37 cellular contexts compared by ENCODE assay signal in genomic region chr21:30988706-30989105, GRCh38. TPM values are rescaled to one million over a fixed set of nuclear protein-coding genes. Genes with fewer than 3 reads are reported as not detected.
"Had no signal": no experiment of that assay in that cellular context is flagged by ENCODE, and none has a peak within 500 bp of the region (broad histone marks: within the 10 kb centered on the region; RNA-seq: fewer than 3 reads in every experiment).

No MANE protein-coding gene starts in this region.

- ATAC-seq: activated CD4-positive, alpha-beta T cell treated with anti-CD3 and anti-CD28 coated beads for 36 hours; activated CD8-positive, alpha-beta memory T cell treated with anti-CD3 and anti-CD28 coated beads, Interleukin-2, amount 10 ng/mL, durations not matched to agents 7 days and 5 days; activated CD8-positive, alpha-beta T cell treated with anti-CD3 and anti-CD28 coated beads, Interleukin-2, amount 10 ng/mL, durations not matched to agents 7 days and 5 days; activated naive CD8-positive, alpha-beta T cell treated with anti-CD3 and anti-CD28 coated beads, Interleukin-2, amount 50 U/mL, for 24 hours; body of pancreas; gastroesophageal sphincter; T-helper 17 cell had no signal

- H3K4me1 ChIP-seq: adrenal gland, body of pancreas, colonic mucosa, esophagus squamous epithelium had no signal

- H3K27me3 ChIP-seq: adrenal gland, body of pancreas, colonic mucosa, esophagus squamous epithelium, gastroesophageal sphincter had no signal

- DNase-seq: activated CD4-positive, alpha-beta memory T cell treated with anti-CD3 and anti-CD28 coated beads for 36 hours; activated CD4-positive, alpha-beta T cell treated with anti-CD3 and anti-CD28 coated beads for 36 hours; activated CD4-positive, alpha-beta T cell treated with anti-CD3 and anti-CD28 coated beads, Interleukin-2, amount 10 ng/mL, durations not matched to agents 24 days and 14 days; activated CD4-positive, CD25-positive, alpha-beta regulatory T cell; activated CD4-positive, CD25-positive, alpha-beta regulatory T cell treated with anti-CD3 and anti-CD28 coated beads, Interleukin-2, amount 50 U/mL, for 72 hours; activated CD8-positive, alpha-beta memory T cell treated with anti-CD3 and anti-CD28 coated beads, Interleukin-2, amount 10 ng/mL, durations not matched to agents 7 days and 5 days; activated CD8-positive, alpha-beta memory T cell treated with anti-CD3 and anti-CD28 coated beads, Interleukin-2, amount 50 U/mL, for 4 hours; activated CD8-positive, alpha-beta T cell treated with anti-CD3 and anti-CD28 coated beads, Interleukin-2, amount 10 ng/mL, durations not matched to agents 7 days and 5 days; activated effector memory CD4-positive, alpha-beta T cell treated with anti-CD3 and anti-CD28 coated beads, Interleukin-2, amount 50 U/mL, for 16 hours; activated naive CD4-positive, alpha-beta T cell treated with anti-CD3 and anti-CD28 coated beads for 36 hours; activated naive CD8-positive, alpha-beta T cell treated with anti-CD3 and anti-CD28 coated beads for 36 hours; activated naive CD8-positive, alpha-beta T cell treated with anti-CD3 and anti-CD28 coated beads, Interleukin-2, amount 50 U/mL, for 24 hours; activated T-cell treated with anti-CD3 and anti-CD28 coated beads, Interleukin-2, amount 50 U/mL, for 1 hour; activated T-cell treated with anti-CD3 and anti-CD28 coated beads, Interleukin-2, amount 50 U/mL, for 48 hours; adrenal gland; amygdala; aorta; body of pancreas; central memory CD4-positive, alpha-beta T cell; cerebellar nuclear complex; colonic mucosa; effector CD8-positive, alpha-beta T cell; esophagus squamous epithelium; foreskin melanocyte; T-helper 1 cell; T-helper 17 cell; T1000 had no signal

- H3K27ac ChIP-seq: adrenal gland, body of pancreas, colonic mucosa, epithelial cell of prostate, esophagus squamous epithelium, gastroesophageal sphincter had no signal

- H3K4me3 ChIP-seq: adrenal gland, body of pancreas, colonic mucosa, esophagus squamous epithelium, gastroesophageal sphincter had no signal

- H3K36me3 ChIP-seq: adrenal gland, colonic mucosa, esophagus squamous epithelium, gastroesophageal sphincter had no signal

- H3K9me3 ChIP-seq: adrenal gland, body of pancreas, colonic mucosa, esophagus squamous epithelium, gastroesophageal sphincter had no signal

RNA-seq across cellular contexts. Expression of gene KRTAP19-8, which starts 49.6 kb away (rescaled TPM):
- total RNA-seq: activated CD4-positive, alpha-beta memory T cell treated with anti-CD3 and anti-CD28 coated beads for 36 hours; activated CD4-positive, alpha-beta T cell treated with anti-CD3 and anti-CD28 coated beads for 36 hours; activated CD4-positive, alpha-beta T cell treated with anti-CD3 and anti-CD28 coated beads, Interleukin-2, amount 10 ng/mL, durations not matched to agents 24 days and 14 days; activated CD8-positive, alpha-beta memory T cell treated with anti-CD3 and anti-CD28 coated beads for 36 hours; activated CD8-positive, alpha-beta memory T cell treated with anti-CD3 and anti-CD28 coated beads, Interleukin-2, amount 10 ng/mL, durations not matched to agents 7 days and 5 days; activated CD8-positive, alpha-beta T cell treated with anti-CD3 and anti-CD28 coated beads, Interleukin-2, amount 10 ng/mL, durations not matched to agents 7 days and 5 days; activated naive CD4-positive, alpha-beta T cell treated with anti-CD3 and anti-CD28 coated beads for 36 hours; activated naive CD8-positive, alpha-beta T cell treated with anti-CD3 and anti-CD28 coated beads for 36 hours; activated T-helper 1 cell treated with anti-CD3 and anti-CD28 coated beads, Interleukin-12 subunit alpha, Interleukin-12 subunit beta, Interleukin-2, Interleukin-4 antibody, amounts not matched to agents 30 ng/mL and 10 ng/mL and 1 ng/mL, durations not matched to agents 14 hours and 24 hours and 36 hours; activated T-helper 2 cell treated with anti-CD3 and anti-CD28 coated beads, Interferon-gamma antibody, Interleukin-2, Interleukin-4, amounts not matched to agents 10 μg/mL and 5 μg/mL and 100 μg/mL, durations not matched to agents 14 hours and 24 hours and 36 hours; adrenal gland; aorta; body of pancreas; colonic mucosa; dermis microvascular lymphatic vessel endothelial cell; endothelial cell of umbilical vein; esophagus squamous epithelium; fibroblast of lung; fibroblast of villous mesenchyme; gastroesophageal sphincter; T-helper 17 cell had no signal
- polyA plus RNA-seq: adrenal gland, aorta, endothelial cell of umbilical vein, esophagus, fibroblast of lung had no signal
